In the genomic region with DNA sequence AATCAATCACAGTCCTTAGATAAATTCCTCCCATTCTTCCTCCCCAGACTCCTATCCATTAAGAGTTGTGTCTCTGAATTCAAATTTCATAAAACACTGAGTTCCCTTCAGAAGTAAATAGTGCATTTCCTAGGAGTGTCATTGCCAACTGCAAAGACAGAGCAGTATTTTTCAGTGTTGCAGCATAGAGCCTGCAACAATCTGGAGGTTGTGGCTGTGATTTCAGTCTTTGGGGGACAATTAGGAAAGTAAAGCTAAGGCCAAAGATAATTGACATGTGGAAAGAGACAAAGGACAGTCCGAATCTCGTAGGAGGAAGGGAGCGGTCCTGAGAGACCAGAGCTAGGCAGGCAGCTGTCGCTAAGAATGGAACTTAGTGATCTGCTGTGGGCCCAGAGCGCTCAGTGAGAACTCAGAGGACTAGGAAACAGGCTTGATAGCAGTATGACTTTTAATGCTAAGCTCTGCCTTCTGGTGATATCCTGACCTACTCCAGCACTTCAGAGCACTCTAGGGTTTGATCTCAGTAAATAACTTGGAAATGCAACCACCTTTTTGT, we compare ENCODE assay signal across 1 cellular context.
TF ChIP-seq lines count a peak whose summit lies in the region.

No MANE protein-coding gene starts in this region.

TF ChIP-seq in GM23338, 12 proteins besides CTCF, POLR2A, EP300 and RAD21 (continued from another document):
- TF ChIP-seq, protein P1, sequence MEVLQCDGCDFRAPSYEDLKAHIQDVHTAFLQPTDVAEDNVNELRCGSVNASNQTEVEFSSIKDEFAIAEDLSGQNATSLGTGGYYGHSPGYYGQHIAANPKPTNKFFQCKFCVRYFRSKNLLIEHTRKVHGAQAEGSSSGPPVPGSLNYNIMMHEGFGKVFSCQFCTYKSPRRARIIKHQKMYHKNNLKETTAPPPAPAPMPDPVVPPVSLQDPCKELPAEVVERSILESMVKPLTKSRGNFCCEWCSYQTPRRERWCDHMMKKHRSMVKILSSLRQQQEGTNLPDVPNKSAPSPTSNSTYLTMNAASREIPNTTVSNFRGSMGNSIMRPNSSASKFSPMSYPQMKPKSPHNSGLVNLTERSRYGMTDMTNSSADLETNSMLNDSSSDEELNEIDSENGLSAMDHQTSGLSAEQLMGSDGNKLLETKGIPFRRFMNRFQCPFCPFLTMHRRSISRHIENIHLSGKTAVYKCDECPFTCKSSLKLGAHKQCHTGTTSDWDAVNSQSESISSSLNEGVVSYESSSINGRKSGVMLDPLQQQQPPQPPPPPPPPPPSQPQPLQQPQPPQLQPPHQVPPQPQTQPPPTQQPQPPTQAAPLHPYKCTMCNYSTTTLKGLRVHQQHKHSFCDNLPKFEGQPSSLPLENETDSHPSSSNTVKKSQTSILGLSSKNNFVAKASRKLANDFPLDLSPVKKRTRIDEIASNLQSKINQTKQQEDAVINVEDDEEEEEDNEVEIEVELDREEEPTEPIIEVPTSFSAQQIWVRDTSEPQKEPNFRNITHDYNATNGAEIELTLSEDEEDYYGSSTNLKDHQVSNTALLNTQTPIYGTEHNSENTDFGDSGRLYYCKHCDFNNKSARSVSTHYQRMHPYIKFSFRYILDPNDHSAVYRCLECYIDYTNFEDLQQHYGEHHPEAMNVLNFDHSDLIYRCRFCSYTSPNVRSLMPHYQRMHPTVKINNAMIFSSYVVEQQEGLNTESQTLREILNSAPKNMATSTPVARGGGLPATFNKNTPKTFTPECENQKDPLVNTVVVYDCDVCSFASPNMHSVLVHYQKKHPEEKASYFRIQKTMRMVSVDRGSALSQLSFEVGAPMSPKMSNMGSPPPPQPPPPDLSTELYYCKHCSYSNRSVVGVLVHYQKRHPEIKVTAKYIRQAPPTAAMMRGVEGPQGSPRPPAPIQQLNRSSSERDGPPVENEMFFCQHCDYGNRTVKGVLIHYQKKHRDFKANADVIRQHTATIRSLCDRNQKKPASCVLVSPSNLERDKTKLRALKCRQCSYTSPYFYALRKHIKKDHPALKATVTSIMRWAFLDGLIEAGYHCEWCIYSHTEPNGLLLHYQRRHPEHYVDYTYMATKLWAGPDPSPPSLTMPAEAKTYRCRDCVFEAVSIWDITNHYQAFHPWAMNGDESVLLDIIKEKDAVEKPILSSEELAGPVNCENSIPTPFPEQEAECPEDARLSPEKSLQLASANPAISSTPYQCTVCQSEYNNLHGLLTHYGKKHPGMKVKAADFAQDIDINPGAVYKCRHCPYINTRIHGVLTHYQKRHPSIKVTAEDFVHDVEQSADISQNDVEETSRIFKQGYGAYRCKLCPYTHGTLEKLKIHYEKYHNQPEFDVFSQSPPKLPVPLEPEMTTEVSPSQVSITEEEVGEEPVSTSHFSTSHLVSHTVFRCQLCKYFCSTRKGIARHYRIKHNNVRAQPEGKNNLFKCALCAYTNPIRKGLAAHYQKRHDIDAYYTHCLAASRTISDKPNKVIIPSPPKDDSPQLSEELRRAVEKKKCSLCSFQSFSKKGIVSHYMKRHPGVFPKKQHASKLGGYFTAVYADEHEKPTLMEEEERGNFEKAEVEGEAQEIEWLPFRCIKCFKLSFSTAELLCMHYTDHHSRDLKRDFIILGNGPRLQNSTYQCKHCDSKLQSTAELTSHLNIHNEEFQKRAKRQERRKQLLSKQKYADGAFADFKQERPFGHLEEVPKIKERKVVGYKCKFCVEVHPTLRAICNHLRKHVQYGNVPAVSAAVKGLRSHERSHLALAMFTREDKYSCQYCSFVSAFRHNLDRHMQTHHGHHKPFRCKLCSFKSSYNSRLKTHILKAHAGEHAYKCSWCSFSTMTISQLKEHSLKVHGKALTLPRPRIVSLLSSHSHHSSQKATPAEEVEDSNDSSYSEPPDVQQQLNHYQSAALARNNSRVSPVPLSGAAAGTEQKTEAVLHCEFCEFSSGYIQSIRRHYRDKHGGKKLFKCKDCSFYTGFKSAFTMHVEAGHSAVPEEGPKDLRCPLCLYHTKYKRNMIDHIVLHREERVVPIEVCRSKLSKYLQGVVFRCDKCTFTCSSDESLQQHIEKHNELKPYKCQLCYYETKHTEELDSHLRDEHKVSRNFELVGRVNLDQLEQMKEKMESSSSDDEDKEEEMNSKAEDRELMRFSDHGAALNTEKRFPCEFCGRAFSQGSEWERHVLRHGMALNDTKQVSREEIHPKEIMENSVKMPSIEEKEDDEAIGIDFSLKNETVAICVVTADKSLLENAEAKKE (CRISPR knock-in tag; IDR thresholded peaks at IDR 0.05), result no peak
- TF ChIP-seq STAT1 (IDR thresholded peaks at IDR 0.05; ENCODE audit: unreplicated experiment) (no peak), CREB1 (CRISPR knock-in tag; IDR thresholded peaks at IDR 0.05; ENCODE audit: low read depth) (no peak)
- TF ChIP-seq, protein P2, sequence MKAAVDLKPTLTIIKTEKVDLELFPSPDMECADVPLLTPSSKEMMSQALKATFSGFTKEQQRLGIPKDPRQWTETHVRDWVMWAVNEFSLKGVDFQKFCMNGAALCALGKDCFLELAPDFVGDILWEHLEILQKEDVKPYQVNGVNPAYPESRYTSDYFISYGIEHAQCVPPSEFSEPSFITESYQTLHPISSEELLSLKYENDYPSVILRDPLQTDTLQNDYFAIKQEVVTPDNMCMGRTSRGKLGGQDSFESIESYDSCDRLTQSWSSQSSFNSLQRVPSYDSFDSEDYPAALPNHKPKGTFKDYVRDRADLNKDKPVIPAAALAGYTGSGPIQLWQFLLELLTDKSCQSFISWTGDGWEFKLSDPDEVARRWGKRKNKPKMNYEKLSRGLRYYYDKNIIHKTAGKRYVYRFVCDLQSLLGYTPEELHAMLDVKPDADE (IDR thresholded peaks at IDR 0.05), result no peak
